Comparison of ENCODE assay signal across 2 cellular contexts in the genomic region with DNA sequence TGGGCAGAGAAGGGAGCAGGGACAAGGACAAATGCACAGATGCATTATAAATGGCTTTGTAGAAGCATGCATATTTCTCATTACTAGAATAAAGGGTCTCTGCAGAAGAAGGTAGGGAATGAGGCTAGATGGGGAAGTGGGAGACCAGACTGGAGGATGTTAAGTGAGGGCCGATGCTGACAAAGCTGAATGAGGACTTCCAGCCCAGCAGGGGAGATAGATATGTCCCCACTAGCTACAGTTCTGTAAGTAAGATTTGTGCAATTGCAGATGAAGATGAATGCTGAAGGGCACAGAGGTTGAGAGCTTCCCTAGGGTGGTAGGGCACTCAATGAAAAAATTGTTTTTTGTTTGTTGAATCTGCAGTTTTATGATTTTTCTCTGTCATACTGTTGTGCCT.
TF ChIP-seq lines count a peak whose summit lies in the region.

No MANE protein-coding gene starts in this region.

TF ChIP-seq in SK-N-SH, 30 proteins besides CTCF, POLR2A, EP300 and RAD21:
- no peak for TF ChIP-seq EZH2phosphoT487 (IDR thresholded peaks at IDR 0.05; ENCODE audit: borderline replicate concordance, low read depth)
- TF ChIP-seq GATA2 (CRISPR knock-in tag; IDR thresholded peaks at IDR 0.05): no peak
- no peak for TF ChIP-seq SMC3 (IDR thresholded peaks at IDR 0.05; ENCODE audit: low read depth, low read length)
- no peak for TF ChIP-seq NRF1 (IDR thresholded peaks at IDR 0.05; ENCODE audit: low read depth, low read length)
- TF ChIP-seq FOXJ3 (CRISPR knock-in tag; IDR thresholded peaks at IDR 0.05): no peak
- TF ChIP-seq, protein P1, sequence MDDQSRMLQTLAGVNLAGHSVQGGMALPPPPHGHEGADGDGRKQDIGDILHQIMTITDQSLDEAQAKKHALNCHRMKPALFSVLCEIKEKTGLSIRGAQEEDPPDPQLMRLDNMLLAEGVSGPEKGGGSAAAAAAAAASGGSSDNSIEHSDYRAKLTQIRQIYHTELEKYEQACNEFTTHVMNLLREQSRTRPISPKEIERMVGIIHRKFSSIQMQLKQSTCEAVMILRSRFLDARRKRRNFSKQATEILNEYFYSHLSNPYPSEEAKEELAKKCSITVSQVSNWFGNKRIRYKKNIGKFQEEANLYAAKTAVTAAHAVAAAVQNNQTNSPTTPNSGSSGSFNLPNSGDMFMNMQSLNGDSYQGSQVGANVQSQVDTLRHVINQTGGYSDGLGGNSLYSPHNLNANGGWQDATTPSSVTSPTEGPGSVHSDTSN (IDR thresholded peaks at IDR 0.05): no peak
- TF ChIP-seq, protein P2, sequence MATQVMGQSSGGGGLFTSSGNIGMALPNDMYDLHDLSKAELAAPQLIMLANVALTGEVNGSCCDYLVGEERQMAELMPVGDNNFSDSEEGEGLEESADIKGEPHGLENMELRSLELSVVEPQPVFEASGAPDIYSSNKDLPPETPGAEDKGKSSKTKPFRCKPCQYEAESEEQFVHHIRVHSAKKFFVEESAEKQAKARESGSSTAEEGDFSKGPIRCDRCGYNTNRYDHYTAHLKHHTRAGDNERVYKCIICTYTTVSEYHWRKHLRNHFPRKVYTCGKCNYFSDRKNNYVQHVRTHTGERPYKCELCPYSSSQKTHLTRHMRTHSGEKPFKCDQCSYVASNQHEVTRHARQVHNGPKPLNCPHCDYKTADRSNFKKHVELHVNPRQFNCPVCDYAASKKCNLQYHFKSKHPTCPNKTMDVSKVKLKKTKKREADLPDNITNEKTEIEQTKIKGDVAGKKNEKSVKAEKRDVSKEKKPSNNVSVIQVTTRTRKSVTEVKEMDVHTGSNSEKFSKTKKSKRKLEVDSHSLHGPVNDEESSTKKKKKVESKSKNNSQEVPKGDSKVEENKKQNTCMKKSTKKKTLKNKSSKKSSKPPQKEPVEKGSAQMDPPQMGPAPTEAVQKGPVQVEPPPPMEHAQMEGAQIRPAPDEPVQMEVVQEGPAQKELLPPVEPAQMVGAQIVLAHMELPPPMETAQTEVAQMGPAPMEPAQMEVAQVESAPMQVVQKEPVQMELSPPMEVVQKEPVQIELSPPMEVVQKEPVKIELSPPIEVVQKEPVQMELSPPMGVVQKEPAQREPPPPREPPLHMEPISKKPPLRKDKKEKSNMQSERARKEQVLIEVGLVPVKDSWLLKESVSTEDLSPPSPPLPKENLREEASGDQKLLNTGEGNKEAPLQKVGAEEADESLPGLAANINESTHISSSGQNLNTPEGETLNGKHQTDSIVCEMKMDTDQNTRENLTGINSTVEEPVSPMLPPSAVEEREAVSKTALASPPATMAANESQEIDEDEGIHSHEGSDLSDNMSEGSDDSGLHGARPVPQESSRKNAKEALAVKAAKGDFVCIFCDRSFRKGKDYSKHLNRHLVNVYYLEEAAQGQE (IDR thresholded peaks at IDR 0.05; ENCODE audit: low read depth, low read length): no peak
- no peak for TF ChIP-seq FOSL2 (IDR thresholded peaks at IDR 0.05; ENCODE audit: borderline replicate concordance, low read depth)
- TF ChIP-seq, protein P3, sequence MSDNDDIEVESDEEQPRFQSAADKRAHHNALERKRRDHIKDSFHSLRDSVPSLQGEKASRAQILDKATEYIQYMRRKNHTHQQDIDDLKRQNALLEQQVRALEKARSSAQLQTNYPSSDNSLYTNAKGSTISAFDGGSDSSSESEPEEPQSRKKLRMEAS (IDR thresholded peaks at IDR 0.05; ENCODE audit: low read depth): no peak
- TF ChIP-seq, protein P4, sequence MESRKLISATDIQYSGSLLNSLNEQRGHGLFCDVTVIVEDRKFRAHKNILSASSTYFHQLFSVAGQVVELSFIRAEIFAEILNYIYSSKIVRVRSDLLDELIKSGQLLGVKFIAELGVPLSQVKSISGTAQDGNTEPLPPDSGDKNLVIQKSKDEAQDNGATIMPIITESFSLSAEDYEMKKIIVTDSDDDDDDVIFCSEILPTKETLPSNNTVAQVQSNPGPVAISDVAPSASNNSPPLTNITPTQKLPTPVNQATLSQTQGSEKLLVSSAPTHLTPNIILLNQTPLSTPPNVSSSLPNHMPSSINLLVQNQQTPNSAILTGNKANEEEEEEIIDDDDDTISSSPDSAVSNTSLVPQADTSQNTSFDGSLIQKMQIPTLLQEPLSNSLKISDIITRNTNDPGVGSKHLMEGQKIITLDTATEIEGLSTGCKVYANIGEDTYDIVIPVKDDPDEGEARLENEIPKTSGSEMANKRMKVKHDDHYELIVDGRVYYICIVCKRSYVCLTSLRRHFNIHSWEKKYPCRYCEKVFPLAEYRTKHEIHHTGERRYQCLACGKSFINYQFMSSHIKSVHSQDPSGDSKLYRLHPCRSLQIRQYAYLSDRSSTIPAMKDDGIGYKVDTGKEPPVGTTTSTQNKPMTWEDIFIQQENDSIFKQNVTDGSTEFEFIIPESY (IDR thresholded peaks at IDR 0.05; ENCODE audit: borderline replicate concordance, low read depth): no peak
- no peak for TF ChIP-seq GABPA (IDR thresholded peaks at IDR 0.05; ENCODE audit: low read depth)
- TF ChIP-seq RCOR1 (IDR thresholded peaks at IDR 0.05; ENCODE audit: low read length): no peak
- TF ChIP-seq TEAD4 (IDR thresholded peaks at IDR 0.05; ENCODE audit: borderline replicate concordance, insufficient read depth): no peak
- no peak for TF ChIP-seq TCF12 (IDR thresholded peaks at IDR 0.05)

TF ChIP-seq in SK-N-SH treated with all-trans-retinoic acid at 6 μM for 48 hours, 23 proteins besides CTCF, POLR2A, EP300 and RAD21:
- TF ChIP-seq ISL1 (CRISPR knock-in tag; IDR thresholded peaks at IDR 0.05) (no peak), PPARA (CRISPR knock-in tag; IDR thresholded peaks at IDR 0.05; ENCODE audit: borderline replicate concordance) (no peak), ZFP3 (CRISPR knock-in tag; IDR thresholded peaks at IDR 0.05) (no peak), GLIS3 (CRISPR knock-in tag; IDR thresholded peaks at IDR 0.05) (no peak), ZNF565 (CRISPR knock-in tag; conservative IDR thresholded peaks at IDR 0.05; ENCODE audit: low read depth) (no peak), TOX (CRISPR knock-in tag; IDR thresholded peaks at IDR 0.05; ENCODE audit: borderline replicate concordance) (no peak), ZNF70 (CRISPR knock-in tag; IDR thresholded peaks at IDR 0.05) (no peak), ZFP30 (CRISPR knock-in tag; IDR thresholded peaks at IDR 0.05) (no peak), CSDC2 (CRISPR knock-in tag; IDR thresholded peaks at IDR 0.05) (no peak), OSR1 (CRISPR knock-in tag; IDR thresholded peaks at IDR 0.05) (no peak), TCF4 (CRISPR knock-in tag; IDR thresholded peaks at IDR 0.05; ENCODE audit: borderline replicate concordance) (no peak), SNAI2 (CRISPR knock-in tag; IDR thresholded peaks at IDR 0.05) (no peak)
- TF ChIP-seq, protein P5, sequence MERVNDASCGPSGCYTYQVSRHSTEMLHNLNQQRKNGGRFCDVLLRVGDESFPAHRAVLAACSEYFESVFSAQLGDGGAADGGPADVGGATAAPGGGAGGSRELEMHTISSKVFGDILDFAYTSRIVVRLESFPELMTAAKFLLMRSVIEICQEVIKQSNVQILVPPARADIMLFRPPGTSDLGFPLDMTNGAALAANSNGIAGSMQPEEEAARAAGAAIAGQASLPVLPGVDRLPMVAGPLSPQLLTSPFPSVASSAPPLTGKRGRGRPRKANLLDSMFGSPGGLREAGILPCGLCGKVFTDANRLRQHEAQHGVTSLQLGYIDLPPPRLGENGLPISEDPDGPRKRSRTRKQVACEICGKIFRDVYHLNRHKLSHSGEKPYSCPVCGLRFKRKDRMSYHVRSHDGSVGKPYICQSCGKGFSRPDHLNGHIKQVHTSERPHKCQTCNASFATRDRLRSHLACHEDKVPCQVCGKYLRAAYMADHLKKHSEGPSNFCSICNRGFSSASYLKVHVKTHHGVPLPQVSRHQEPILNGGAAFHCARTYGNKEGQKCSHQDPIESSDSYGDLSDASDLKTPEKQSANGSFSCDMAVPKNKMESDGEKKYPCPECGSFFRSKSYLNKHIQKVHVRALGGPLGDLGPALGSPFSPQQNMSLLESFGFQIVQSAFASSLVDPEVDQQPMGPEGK (CRISPR knock-in tag; IDR thresholded peaks at IDR 0.05; ENCODE audit: borderline replicate concordance): no peak
- TF ChIP-seq, protein P6, sequence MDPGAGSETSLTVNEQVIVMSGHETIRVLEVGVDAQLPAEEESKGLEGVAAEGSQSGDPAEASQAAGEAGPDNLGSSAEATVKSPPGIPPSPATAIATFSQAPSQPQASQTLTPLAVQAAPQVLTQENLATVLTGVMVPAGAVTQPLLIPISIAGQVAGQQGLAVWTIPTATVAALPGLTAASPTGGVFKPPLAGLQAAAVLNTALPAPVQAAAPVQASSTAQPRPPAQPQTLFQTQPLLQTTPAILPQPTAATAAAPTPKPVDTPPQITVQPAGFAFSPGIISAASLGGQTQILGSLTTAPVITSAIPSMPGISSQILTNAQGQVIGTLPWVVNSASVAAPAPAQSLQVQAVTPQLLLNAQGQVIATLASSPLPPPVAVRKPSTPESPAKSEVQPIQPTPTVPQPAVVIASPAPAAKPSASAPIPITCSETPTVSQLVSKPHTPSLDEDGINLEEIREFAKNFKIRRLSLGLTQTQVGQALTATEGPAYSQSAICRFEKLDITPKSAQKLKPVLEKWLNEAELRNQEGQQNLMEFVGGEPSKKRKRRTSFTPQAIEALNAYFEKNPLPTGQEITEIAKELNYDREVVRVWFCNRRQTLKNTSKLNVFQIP (CRISPR knock-in tag; IDR thresholded peaks at IDR 0.05; ENCODE audit: borderline replicate concordance, low read depth): no peak
- TF ChIP-seq, protein P7, sequence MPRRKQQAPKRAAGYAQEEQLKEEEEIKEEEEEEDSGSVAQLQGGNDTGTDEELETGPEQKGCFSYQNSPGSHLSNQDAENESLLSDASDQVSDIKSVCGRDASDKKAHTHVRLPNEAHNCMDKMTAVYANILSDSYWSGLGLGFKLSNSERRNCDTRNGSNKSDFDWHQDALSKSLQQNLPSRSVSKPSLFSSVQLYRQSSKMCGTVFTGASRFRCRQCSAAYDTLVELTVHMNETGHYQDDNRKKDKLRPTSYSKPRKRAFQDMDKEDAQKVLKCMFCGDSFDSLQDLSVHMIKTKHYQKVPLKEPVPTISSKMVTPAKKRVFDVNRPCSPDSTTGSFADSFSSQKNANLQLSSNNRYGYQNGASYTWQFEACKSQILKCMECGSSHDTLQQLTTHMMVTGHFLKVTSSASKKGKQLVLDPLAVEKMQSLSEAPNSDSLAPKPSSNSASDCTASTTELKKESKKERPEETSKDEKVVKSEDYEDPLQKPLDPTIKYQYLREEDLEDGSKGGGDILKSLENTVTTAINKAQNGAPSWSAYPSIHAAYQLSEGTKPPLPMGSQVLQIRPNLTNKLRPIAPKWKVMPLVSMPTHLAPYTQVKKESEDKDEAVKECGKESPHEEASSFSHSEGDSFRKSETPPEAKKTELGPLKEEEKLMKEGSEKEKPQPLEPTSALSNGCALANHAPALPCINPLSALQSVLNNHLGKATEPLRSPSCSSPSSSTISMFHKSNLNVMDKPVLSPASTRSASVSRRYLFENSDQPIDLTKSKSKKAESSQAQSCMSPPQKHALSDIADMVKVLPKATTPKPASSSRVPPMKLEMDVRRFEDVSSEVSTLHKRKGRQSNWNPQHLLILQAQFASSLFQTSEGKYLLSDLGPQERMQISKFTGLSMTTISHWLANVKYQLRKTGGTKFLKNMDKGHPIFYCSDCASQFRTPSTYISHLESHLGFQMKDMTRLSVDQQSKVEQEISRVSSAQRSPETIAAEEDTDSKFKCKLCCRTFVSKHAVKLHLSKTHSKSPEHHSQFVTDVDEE (CRISPR knock-in tag; IDR thresholded peaks at IDR 0.05): no peak
- TF ChIP-seq, protein P8, sequence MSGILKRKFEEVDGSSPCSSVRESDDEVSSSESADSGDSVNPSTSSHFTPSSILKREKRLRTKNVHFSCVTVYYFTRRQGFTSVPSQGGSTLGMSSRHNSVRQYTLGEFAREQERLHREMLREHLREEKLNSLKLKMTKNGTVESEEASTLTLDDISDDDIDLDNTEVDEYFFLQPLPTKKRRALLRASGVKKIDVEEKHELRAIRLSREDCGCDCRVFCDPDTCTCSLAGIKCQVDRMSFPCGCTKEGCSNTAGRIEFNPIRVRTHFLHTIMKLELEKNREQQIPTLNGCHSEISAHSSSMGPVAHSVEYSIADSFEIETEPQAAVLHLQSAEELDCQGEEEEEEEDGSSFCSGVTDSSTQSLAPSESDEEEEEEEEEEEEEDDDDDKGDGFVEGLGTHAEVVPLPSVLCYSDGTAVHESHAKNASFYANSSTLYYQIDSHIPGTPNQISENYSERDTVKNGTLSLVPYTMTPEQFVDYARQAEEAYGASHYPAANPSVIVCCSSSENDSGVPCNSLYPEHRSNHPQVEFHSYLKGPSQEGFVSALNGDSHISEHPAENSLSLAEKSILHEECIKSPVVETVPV (CRISPR knock-in tag; IDR thresholded peaks at IDR 0.05): no peak
- TF ChIP-seq, protein P9, sequence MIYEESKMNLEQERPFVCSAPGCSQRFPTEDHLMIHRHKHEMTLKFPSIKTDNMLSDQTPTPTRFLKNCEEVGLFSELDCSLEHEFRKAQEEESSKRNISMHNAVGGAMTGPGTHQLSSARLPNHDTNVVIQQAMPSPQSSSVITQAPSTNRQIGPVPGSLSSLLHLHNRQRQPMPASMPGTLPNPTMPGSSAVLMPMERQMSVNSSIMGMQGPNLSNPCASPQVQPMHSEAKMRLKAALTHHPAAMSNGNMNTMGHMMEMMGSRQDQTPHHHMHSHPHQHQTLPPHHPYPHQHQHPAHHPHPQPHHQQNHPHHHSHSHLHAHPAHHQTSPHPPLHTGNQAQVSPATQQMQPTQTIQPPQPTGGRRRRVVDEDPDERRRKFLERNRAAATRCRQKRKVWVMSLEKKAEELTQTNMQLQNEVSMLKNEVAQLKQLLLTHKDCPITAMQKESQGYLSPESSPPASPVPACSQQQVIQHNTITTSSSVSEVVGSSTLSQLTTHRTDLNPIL (CRISPR knock-in tag; IDR thresholded peaks at IDR 0.05; ENCODE audit: low read depth): no peak
